14 cellular contexts compared by ENCODE assay signal in the genomic region with DNA sequence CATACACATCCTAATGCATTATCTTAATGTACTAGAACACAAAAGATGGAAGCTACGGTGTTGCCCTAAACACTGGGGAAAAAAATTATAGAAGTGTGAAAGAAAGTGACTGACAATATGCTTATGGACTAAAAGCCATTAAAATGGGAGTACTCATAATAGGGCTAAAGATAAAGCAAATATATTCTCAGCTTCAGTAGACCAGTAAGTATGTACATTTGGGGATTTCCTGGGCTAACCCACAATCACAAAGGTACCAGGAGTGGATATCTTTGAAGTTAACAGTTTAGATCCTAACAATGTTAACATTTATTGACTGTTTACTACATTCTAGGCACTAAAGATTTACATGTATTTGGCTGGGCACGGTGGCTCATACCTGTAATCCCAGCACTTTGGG. TPM values are rescaled to one million over a fixed set of nuclear protein-coding genes. Genes with fewer than 3 reads are reported as not detected.
DNase-seq lines count a peak whose midpoint lies in the region; ATAC-seq and TF ChIP-seq lines count a peak whose summit lies in the region.
"Had no signal": no experiment of that assay in that cellular context is flagged by ENCODE, and none has a peak within 500 bp of the region (broad histone marks: within the 10 kb centered on the region; RNA-seq: fewer than 3 reads in every experiment).

No MANE protein-coding gene starts in this region.

- no peak overlapping the region for H4K5ac ChIP-seq in mesendoderm (ENCODE audit: low read length)

- WGBS in mesendoderm (ENCODE audit: extremely low coverage, insufficient coverage, low lambda C conversion rate): no CpG with 5 or more reads among the region's 2 CpGs

- TF ChIP-seq CTCF in HFFc6 (IDR thresholded peaks at IDR 0.05): no peak

- no peak for ATAC-seq in stimulated activated naive CD8-positive, alpha-beta T cell treated with anti-CD3 and anti-CD28 coated beads, Interleukin-15, amount 100 ng/mL, for 72 hours
- no peak for ATAC-seq in GM21526 (IDR thresholded peaks at IDR 0.05; ENCODE audit: low FRiP score, unreplicated experiment)

- H3K9ac ChIP-seq in mesendoderm (ENCODE audit: low read length): no peak overlapping the region

- no peak overlapping the region for H3K23ac ChIP-seq in mesendoderm (ENCODE audit: low read length)

- H3K56ac ChIP-seq in mesendoderm (ENCODE audit: low read length): no peak overlapping the region

- no peak for DNase-seq in activated T-cell treated with anti-CD3 and anti-CD28 coated beads, Interleukin-2, amount 50 U/mL, for 24 hours
- DNase-seq in activated T-cell treated with anti-CD3 and anti-CD28 coated beads for 4 hours: no peak
- DNase-seq in HFFc6: no peak
- DNase-seq in caudate nucleus (lab: John Stamatoyannopoulos, UW): no peak
- DNase-seq in substantia nigra (lab: John Stamatoyannopoulos, UW): no peak
- DNase-seq in stimulated activated naive CD8-positive, alpha-beta T cell treated with anti-CD3 and anti-CD28 coated beads, Interleukin-15, amount 100 ng/mL, for 72 hours: no peak
- no peak for DNase-seq in mesendoderm
- DNase-seq: Caco-2; CD8-positive, alpha-beta memory T cell; GF-D8 had no signal

- H3K4ac ChIP-seq in mesendoderm (ENCODE audit: low read depth, low read length): no peak overlapping the region

- peak overlapping the region; percentile 17 for H3K27ac Mint-ChIP-seq in activated T-cell treated with anti-CD3 and anti-CD28 coated beads, Interleukin-2, amount 50 U/mL, for 24 hours
- peak overlapping the region; percentile 6; the same call in 1 of the 2 replicates for H3K27ac Mint-ChIP-seq in HFFc6
- no peak overlapping the region for H3K27ac Mint-ChIP-seq in stimulated activated naive CD8-positive, alpha-beta T cell treated with anti-CD3 and anti-CD28 coated beads, Interleukin-15, amount 100 ng/mL, for 72 hours
- H3K27ac Mint-ChIP-seq: CD14-positive monocyte had no signal

- H3K27ac ChIP-seq in caudate nucleus (ENCODE audit: low read depth, low read length) (peak overlapping the region; percentile 56), substantia nigra (ENCODE audit: low read depth, low read length, poor library complexity, severe bottlenecking) (peak overlapping the region; percentile 72), mesendoderm (ENCODE audit: low read depth, low read length) (no peak overlapping the region)
- H3K27ac ChIP-seq: 22Rv1, HL-60 had no signal

- no peak overlapping the region for H2BK120ac ChIP-seq in mesendoderm (ENCODE audit: low read depth, low read length)

- no peaks in the 10 kb centered on the region for H3K27me3 ChIP-seq in mesendoderm (ENCODE audit: insufficient read depth, low read length, poor library complexity)

- H3K4me1 Mint-ChIP-seq in activated T-cell treated with anti-CD3 and anti-CD28 coated beads, Interleukin-2, amount 50 U/mL, for 24 hours (ENCODE audit: low read depth): peaks cover 20% of the 10 kb centered on the region
- peaks cover 28% of the 10 kb centered on the region for H3K4me1 Mint-ChIP-seq in HFFc6 (ENCODE audit: low read depth)
- H3K4me1 Mint-ChIP-seq in stimulated activated naive CD8-positive, alpha-beta T cell treated with anti-CD3 and anti-CD28 coated beads, Interleukin-15, amount 100 ng/mL, for 72 hours: no peaks in the 10 kb centered on the region
- H3K4me1 Mint-ChIP-seq: CD14-positive monocyte had no signal

- no peak overlapping the region for H3K4me3 ChIP-seq in mesendoderm (ENCODE audit: low read length)

- no peak overlapping the region for H4K8ac ChIP-seq in mesendoderm (ENCODE audit: low read depth, low read length)

- no peak overlapping the region for H2BK15ac ChIP-seq in mesendoderm (replicated peaks; ENCODE audit: low read depth)

- H3K79me1 ChIP-seq in mesendoderm (ENCODE audit: low read length): no peaks in the 10 kb centered on the region

- H3K9me3 Mint-ChIP-seq in activated T-cell treated with anti-CD3 and anti-CD28 coated beads, Interleukin-2, amount 50 U/mL, for 24 hours: peaks cover 9% of the 10 kb centered on the region
- H3K9me3 Mint-ChIP-seq in HFFc6: peaks cover 5% of the 10 kb centered on the region
- peaks cover 0 to 3% of the 10 kb centered on the region in 2 donors for H3K9me3 Mint-ChIP-seq in stimulated activated naive CD8-positive, alpha-beta T cell treated with anti-CD3 and anti-CD28 coated beads, Interleukin-15, amount 100 ng/mL, for 72 hours

- no peaks in the 10 kb centered on the region for H3K36me3 ChIP-seq in mesendoderm (ENCODE audit: control insufficient read depth, insufficient read depth, low read length)

- no peak overlapping the region for H2BK5ac ChIP-seq in mesendoderm (ENCODE audit: low read length)

- no peak overlapping the region for H2AK5ac ChIP-seq in mesendoderm (ENCODE audit: low read length)

- no peaks in the 10 kb centered on the region for H3K27me3 Mint-ChIP-seq in activated T-cell treated with anti-CD3 and anti-CD28 coated beads, Interleukin-2, amount 50 U/mL, for 24 hours
- H3K27me3 Mint-ChIP-seq in HFFc6 (ENCODE audit: insufficient read depth): peaks cover 6% of the 10 kb centered on the region; the same call in 1 of the 2 replicates
- H3K27me3 Mint-ChIP-seq in stimulated activated naive CD8-positive, alpha-beta T cell treated with anti-CD3 and anti-CD28 coated beads, Interleukin-15, amount 100 ng/mL, for 72 hours: no peaks in the 10 kb centered on the region
- H3K27me3 Mint-ChIP-seq: CD8-positive, alpha-beta memory T cell had no signal

- H3K4me2 ChIP-seq in mesendoderm (ENCODE audit: low read length): no peak overlapping the region

- H3K4me1 ChIP-seq in mesendoderm (ENCODE audit: control insufficient read depth, low read depth, low read length): no peaks in the 10 kb centered on the region

- no peak overlapping the region for H3K18ac ChIP-seq in mesendoderm (ENCODE audit: low read length)

- H3K79me2 ChIP-seq in mesendoderm (ENCODE audit: control insufficient read depth, insufficient read depth, low read length): no peaks in the 10 kb centered on the region

- no peak overlapping the region for H3K4me3 Mint-ChIP-seq in activated T-cell treated with anti-CD3 and anti-CD28 coated beads, Interleukin-2, amount 50 U/mL, for 24 hours
- H3K4me3 Mint-ChIP-seq in HFFc6: no peak overlapping the region
- H3K4me3 Mint-ChIP-seq in stimulated activated naive CD8-positive, alpha-beta T cell treated with anti-CD3 and anti-CD28 coated beads, Interleukin-15, amount 100 ng/mL, for 72 hours: no peak overlapping the region
- H3K4me3 Mint-ChIP-seq: CD14-positive monocyte; CD8-positive, alpha-beta memory T cell had no signal

- H3K36me3 Mint-ChIP-seq in activated T-cell treated with anti-CD3 and anti-CD28 coated beads, Interleukin-2, amount 50 U/mL, for 24 hours (ENCODE audit: low read depth): peaks cover 55% of the 10 kb centered on the region
- peaks cover 15% of the 10 kb centered on the region for H3K36me3 Mint-ChIP-seq in HFFc6 (ENCODE audit: low read depth)

RNA-seq across cellular contexts. Expression of gene PTGER4, which starts 36.9 kb away (rescaled TPM):
- total RNA-seq in HFFc6 (2021; fragmentation: NEBNext Ultra II Directional; extraction: Animal tissue kit (Norgen Biotek cat#: 25700)): 1 to 10 TPM; 1.4 to 5.1 (median 3.6) TPM
- 3.7 TPM for polyA plus RNA-seq in mesendoderm (2013, experiment 1 of 2)
- polyA plus RNA-seq in mesendoderm (2013, experiment 2 of 2): 3.9 TPM

RNA-seq across cellular contexts. Expression of gene TTC33, which starts 39.2 kb away (rescaled TPM):
- total RNA-seq in HFFc6 (2021; fragmentation: NEBNext Ultra II Directional; extraction: Animal tissue kit (Norgen Biotek cat#: 25700)): 10 to 100 TPM in 3 of 6 experiments, 1 to 10 TPM in 3; 8.6 to 11.3 (median 9.8) TPM
- 3.3 TPM for polyA plus RNA-seq in mesendoderm (2013, experiment 1 of 2)
- 3.3 TPM for polyA plus RNA-seq in mesendoderm (2013, experiment 2 of 2)

Comparison
In these comparisons a context has a peak if more than half of its experiments do, and no peak if none do; other contexts are left out.
1. H3K27ac Mint-ChIP-seq: peak in activated T-cell treated with anti-CD3 and anti-CD28 coated beads, Interleukin-2, amount 50 U/mL, for 24 hours (single experiment) and HFFc6 (single experiment); none in stimulated activated naive CD8-positive, alpha-beta T cell treated with anti-CD3 and anti-CD28 coated beads, Interleukin-15, amount 100 ng/mL, for 72 hours (0 of 2).